Comparison of ENCODE assay signal across 8 cellular contexts in the genomic region with DNA sequence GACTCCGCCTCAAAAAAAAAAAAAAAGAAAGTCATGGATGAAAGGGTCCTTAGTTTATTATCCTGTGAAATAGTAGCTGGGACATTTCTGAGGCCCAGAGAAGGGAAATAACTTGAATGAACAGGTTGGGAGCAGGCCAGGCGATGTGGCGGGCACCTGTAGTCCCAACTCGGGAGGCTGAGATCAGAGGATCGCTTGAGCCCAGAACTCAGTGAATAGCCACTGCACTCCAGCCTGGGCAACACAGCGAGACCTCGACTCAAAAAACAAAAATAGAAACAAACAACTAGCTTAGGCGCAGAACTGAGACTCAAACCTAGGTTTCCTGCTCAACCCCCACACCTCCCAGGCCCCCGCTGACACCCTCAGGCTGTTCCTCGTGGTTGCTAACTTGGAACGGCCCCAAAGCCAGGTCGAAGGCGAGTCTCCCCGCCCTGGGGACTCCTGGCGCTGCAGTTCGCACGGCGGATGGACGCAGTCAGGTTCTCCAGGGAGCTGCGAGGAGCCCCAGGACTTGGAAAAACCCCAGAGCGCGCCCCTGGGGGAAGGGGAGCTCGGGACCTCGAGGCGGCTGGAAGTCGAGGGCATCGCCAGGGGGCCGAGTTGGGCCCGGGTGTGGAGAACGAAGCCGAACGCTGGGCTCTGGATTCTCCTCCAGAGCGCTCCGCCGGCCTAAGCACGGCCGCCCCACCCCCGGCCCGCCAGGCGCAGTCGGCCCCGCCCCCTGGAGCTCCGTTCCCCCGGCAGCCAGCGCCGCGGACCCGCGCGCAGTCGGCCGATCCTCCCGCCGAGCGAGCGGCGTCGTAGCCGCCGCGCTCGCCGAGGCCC. TPM values are rescaled to one million over a fixed set of nuclear protein-coding genes. Genes with fewer than 3 reads are reported as not detected.
DNase-seq lines count a peak whose midpoint lies in the region; ATAC-seq, FAIRE-seq and TF ChIP-seq lines count a peak whose summit lies in the region.

A gene with protein sequence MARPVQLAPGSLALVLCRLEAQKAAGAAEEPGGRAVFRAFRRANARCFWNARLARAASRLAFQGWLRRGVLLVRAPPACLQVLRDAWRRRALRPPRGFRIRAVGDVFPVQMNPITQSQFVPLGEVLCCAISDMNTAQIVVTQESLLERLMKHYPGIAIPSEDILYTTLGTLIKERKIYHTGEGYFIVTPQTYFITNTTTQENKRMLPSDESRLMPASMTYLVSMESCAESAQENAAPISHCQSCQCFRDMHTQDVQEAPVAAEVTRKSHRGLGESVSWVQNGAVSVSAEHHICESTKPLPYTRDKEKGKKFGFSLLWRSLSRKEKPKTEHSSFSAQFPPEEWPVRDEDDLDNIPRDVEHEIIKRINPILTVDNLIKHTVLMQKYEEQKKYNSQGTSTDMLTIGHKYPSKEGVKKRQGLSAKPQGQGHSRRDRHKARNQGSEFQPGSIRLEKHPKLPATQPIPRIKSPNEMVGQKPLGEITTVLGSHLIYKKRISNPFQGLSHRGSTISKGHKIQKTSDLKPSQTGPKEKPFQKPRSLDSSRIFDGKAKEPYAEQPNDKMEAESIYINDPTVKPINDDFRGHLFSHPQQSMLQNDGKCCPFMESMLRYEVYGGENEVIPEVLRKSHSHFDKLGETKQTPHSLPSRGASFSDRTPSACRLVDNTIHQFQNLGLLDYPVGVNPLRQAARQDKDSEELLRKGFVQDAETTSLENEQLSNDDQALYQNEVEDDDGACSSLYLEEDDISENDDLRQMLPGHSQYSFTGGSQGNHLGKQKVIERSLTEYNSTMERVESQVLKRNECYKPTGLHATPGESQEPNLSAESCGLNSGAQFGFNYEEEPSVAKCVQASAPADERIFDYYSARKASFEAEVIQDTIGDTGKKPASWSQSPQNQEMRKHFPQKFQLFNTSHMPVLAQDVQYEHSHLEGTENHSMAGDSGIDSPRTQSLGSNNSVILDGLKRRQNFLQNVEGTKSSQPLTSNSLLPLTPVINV (plus strand): TSS at position 768 of the 828 bp plus-strand sequence. CDS start 93 bp downstream, outside the sequence.

- peak within 1 kb of the TSS; percentile 68 for H3K4me3 ChIP-seq in A549
- peak within 1 kb of the TSS; percentile 70 for H3K4me3 ChIP-seq in OCI-LY1 (ENCODE audit: low read depth, low read length, poor library complexity, severe bottlenecking)
- peak within 1 kb of the TSS; percentile 58 to 70 (median 67) for H3K4me3 ChIP-seq in esophagus muscularis mucosa
- H3K4me3 ChIP-seq in stomach smooth muscle (ENCODE audit: low read length in 2 of 2), result peak within 1 kb of the TSS; percentile 4 to 81

- POLR2A ChIA-PET in A549 (lab: Yijun Ruan, JAX), result interaction anchor here (0.6 to 1.8 kb wide), 10 partner anchors 12 to 943 kb away, joined by 3 to 6 read pairs (median 4); a partner anchor contains a TSS

- peaks cover 5 to 9% of the 10 kb centered on the region in 2 donors for H3K27me3 Mint-ChIP-seq in natural killer cell treated with Interleukin-12 subunit alpha and Interleukin-12 subunit beta and Interleukin-15 and Interleukin-18, amount 100 ng/mL, for 72 hours

- H3K4me1 ChIP-seq in A549 (no peaks in the 10 kb centered on the region), OCI-LY1 (ENCODE audit: insufficient read depth, low read length, severe bottlenecking) (peaks cover 12% of the 10 kb centered on the region), esophagus muscularis mucosa (peaks cover 0 to 19% (median 16%) of the 10 kb centered on the region in 4 donors), stomach smooth muscle (ENCODE audit: control insufficient read depth, insufficient read depth, low read length) (peaks cover 6% of the 10 kb centered on the region)

- H3K4me3 Mint-ChIP-seq in natural killer cell treated with Interleukin-12 subunit alpha and Interleukin-12 subunit beta and Interleukin-15 and Interleukin-18, amount 100 ng/mL, for 72 hours, result peak within 1 kb of the TSS; percentile 62

- H3K4me2 ChIP-seq in A549, result peak within 1 kb of the TSS; percentile 83
- H3K4me2 ChIP-seq in OCI-LY1 (ENCODE audit: low read length), result peak within 1 kb of the TSS; percentile 93

- no peak for TF ChIP-seq RAD21 in A549 (conservative IDR thresholded peaks at IDR 0.05 in 1 of 2, IDR thresholded peaks at IDR 0.05 in 1 of 2)

- H3K27ac Mint-ChIP-seq in natural killer cell treated with Interleukin-12 subunit alpha and Interleukin-12 subunit beta and Interleukin-15 and Interleukin-18, amount 100 ng/mL, for 72 hours, result no peak within 1 kb of the TSS

- H3K9me3 ChIP-seq in A549 (no peaks in the 10 kb centered on the region), OCI-LY1 (ENCODE audit: low read length) (no peaks in the 10 kb centered on the region), esophagus muscularis mucosa (no peaks in the 10 kb centered on the region), stomach smooth muscle (ENCODE audit: control insufficient read depth in 2 of 2, low read length in 2 of 2) (no peaks in the 10 kb centered on the region)

- TF ChIP-seq POLR2A in A549 (IDR thresholded peaks at IDR 0.05; ENCODE audit: low read length) (peak; percentile 34), esophagus muscularis mucosa (IDR thresholded peaks at IDR 0.05; ENCODE audit: low read depth) (no peak)

- no peaks in the 10 kb centered on the region for H3K36me3 Mint-ChIP-seq in natural killer cell treated with Interleukin-12 subunit alpha and Interleukin-12 subunit beta and Interleukin-15 and Interleukin-18, amount 100 ng/mL, for 72 hours

- peak within 1 kb of the TSS; percentile 82 for H3K9ac ChIP-seq in OCI-LY1 (ENCODE audit: low read length)
- peak within 1 kb of the TSS; percentile 11 to 68 for H3K9ac ChIP-seq in stomach smooth muscle (ENCODE audit: low read length in 2 of 2)

- DNase-seq in A549 (ENCODE audit: low read depth in 1 of 2, low spot score in 1 of 2), result peak; percentile 56 to 83
- peak; percentile 73 to 82 for DNase-seq in activated T-cell treated with anti-CD3 and anti-CD28 coated beads, Interleukin-2, amount 50 U/mL, for 48 hours
- DNase-seq in esophagus muscularis mucosa (ENCODE audit: extremely low spot score), result no peak
- DNase-seq in natural killer cell treated with Interleukin-12 subunit alpha and Interleukin-12 subunit beta and Interleukin-15 and Interleukin-18, amount 100 ng/mL, for 72 hours (ENCODE audit: low spot score), result no peak

- no peaks in the 10 kb centered on the region for H3K4me1 Mint-ChIP-seq in natural killer cell treated with Interleukin-12 subunit alpha and Interleukin-12 subunit beta and Interleukin-15 and Interleukin-18, amount 100 ng/mL, for 72 hours (ENCODE audit: low read depth in 2 of 2)

- peak within 1 kb of the TSS; percentile 98 for H2AFZ ChIP-seq in OCI-LY1 (ENCODE audit: low read length)

- 18% methylated on average over 20 of the region's 63 CpGs for WGBS in A549 (ENCODE audit: missing lambda C conversion rate)
- 16% methylated on average over 23 of the region's 63 CpGs for whole genome bisulfite sequencing in esophagus muscularis mucosa

- no peaks in the 10 kb centered on the region for H3K9me3 Mint-ChIP-seq in natural killer cell treated with Interleukin-12 subunit alpha and Interleukin-12 subunit beta and Interleukin-15 and Interleukin-18, amount 100 ng/mL, for 72 hours

- H3K27me3 ChIP-seq in OCI-LY1 (ENCODE audit: insufficient read depth, low read length), result peaks cover 8% of the 10 kb centered on the region; the same call in 1 of the 2 replicates
- H3K27me3 ChIP-seq in esophagus muscularis mucosa, result no peaks in the 10 kb centered on the region
- no peaks in the 10 kb centered on the region for H3K27me3 ChIP-seq in stomach smooth muscle (ENCODE audit: control insufficient read depth in 1 of 2, insufficient read depth in 2 of 2, low read length in 2 of 2)

- TF ChIP-seq EP300 in A549 (IDR thresholded peaks at IDR 0.05) (no peak), esophagus muscularis mucosa (IDR thresholded peaks at IDR 0.05) (no peak)

- no peaks in the 10 kb centered on the region for H4K20me1 ChIP-seq in OCI-LY1 (ENCODE audit: insufficient read depth, low read length)

- intact Hi-C loops in esophagus muscularis mucosa (cut with DNase I), result loop anchor here (2.0 kb wide), 1 partner anchor 72 kb away; no protein-coding TSS in a partner anchor

- H3K36me3 ChIP-seq in OCI-LY1 (ENCODE audit: insufficient read depth, low read length), result no peaks in the 10 kb centered on the region; the same call in 1 of the 2 replicates
- H3K36me3 ChIP-seq in esophagus muscularis mucosa, result no peaks in the 10 kb centered on the region
- H3K36me3 ChIP-seq in stomach smooth muscle (ENCODE audit: control insufficient read depth in 2 of 2, insufficient read depth in 2 of 2, low read length in 2 of 2), result no peaks in the 10 kb centered on the region

- H3F3A ChIP-seq in OCI-LY1 (ENCODE audit: insufficient read depth, low read length), result no peaks in the 10 kb centered on the region

- CTCF ChIA-PET in A549 (lab: Yijun Ruan, JAX), result interaction anchor here (0.7 to 2.5 kb wide), 17 partner anchors 9 to 83 kb away, joined by 3 to 9 read pairs (median 4); no protein-coding TSS in a partner anchor

- no peak for TF ChIP-seq CTCF in A549 (IDR thresholded peaks at IDR 0.05)
- TF ChIP-seq CTCF in OCI-LY1 (IDR thresholded peaks at IDR 0.05; ENCODE audit: low read length), result no peak
- peak in 1 of 3 experiments; percentile 22 for TF ChIP-seq CTCF in esophagus muscularis mucosa (IDR thresholded peaks at IDR 0.05)

- H3K27ac ChIP-seq in A549 (peak within 1 kb of the TSS; percentile 81 to 84), OCI-LY1 (ENCODE audit: low read depth, low read length, poor library complexity, severe bottlenecking) (no peak within 1 kb of the TSS), esophagus muscularis mucosa (replicated peaks in 1 of 4) (peak within 1 kb of the TSS; percentile 45 to 73 (median 69)), stomach smooth muscle (ENCODE audit: low read length) (no peak within 1 kb of the TSS)

- ATAC-seq in A549, result peak; percentile 89 to 90
- ATAC-seq in GM18858 (IDR thresholded peaks at IDR 0.05; ENCODE audit: unreplicated experiment), result peak; percentile 59
- peak; percentile 77 for ATAC-seq in HG03354 (IDR thresholded peaks at IDR 0.05; ENCODE audit: poor library complexity, severe bottlenecking, unreplicated experiment)
- ATAC-seq in natural killer cell treated with Interleukin-12 subunit alpha and Interleukin-12 subunit beta and Interleukin-15 and Interleukin-18, amount 100 ng/mL, for 72 hours, result peak; percentile 84 to 85

- H3K79me2 ChIP-seq in OCI-LY1 (ENCODE audit: insufficient read depth, low read length), result no peaks in the 10 kb centered on the region

- no peak for FAIRE-seq in A549 (lab: Jason Lieb, UNC)

- H3K9me2 ChIP-seq in OCI-LY1 (ENCODE audit: low read depth, low read length), result no peaks in the 10 kb centered on the region

RNA-seq across cellular contexts. Expression of the gene that starts here (rescaled TPM):
- polyA plus RNA-seq in A549 (2011; rRNA removed), result 1.6 and 1.8 TPM in 2 replicates
- polyA plus RNA-seq in A549 (2012; cell fraction: cytosol; rRNA removed), result 0.41 and 0.48 TPM in 2 replicates
- 0.24 and 0.29 TPM in 2 replicates for polyA plus RNA-seq in A549 (2012; cell fraction: nucleus; rRNA removed)
- polyA plus RNA-seq in A549 (2017; fragmentation: RNase III; extraction: RNeasy Plus Mini Kit Qiagen cat#74134 plus additional on column Dnase treatment), result 0.64 to 0.94 TPM (median 0.69 TPM) in 3 replicates
- polyA minus RNA-seq in A549 (2011; rRNA and poly(A)+ RNA removed), result 0.68 and 0.74 TPM in 2 replicates
- 10 to 100 TPM in 2 of 4 donors, 1 to 10 TPM in 2; 3.0 to 13.6 (median 10.0) TPM for total RNA-seq in esophagus muscularis mucosa
- under 1 TPM; 0.19 to 0.50 TPM for total RNA-seq in natural killer cell treated with Interleukin-12 subunit alpha and Interleukin-12 subunit beta and Interleukin-15 and Interleukin-18, amount 100 ng/mL, for 72 hours

Comparison
In these comparisons a context has a peak if more than half of its experiments do, and no peak if none do; other contexts are left out.
1. Peak in ATAC-seq in natural killer cell treated with Interleukin-12 subunit alpha and Interleukin-12 subunit beta and Interleukin-15 and Interleukin-18, amount 100 ng/mL, for 72 hours; RNA of the gene not detected or under 1 TPM.
2. DNase-seq: peak in A549 (2 of 2) and activated T-cell treated with anti-CD3 and anti-CD28 coated beads, Interleukin-2, amount 50 U/mL, for 48 hours (2 of 2); none in esophagus muscularis mucosa (single experiment) and natural killer cell treated with Interleukin-12 subunit alpha and Interleukin-12 subunit beta and Interleukin-15 and Interleukin-18, amount 100 ng/mL, for 72 hours (single experiment).
3. H3K27ac ChIP-seq: peak in A549 (2 of 2) and esophagus muscularis mucosa (4 of 4); none in OCI-LY1 (single experiment) and stomach smooth muscle (single experiment).
4. Peak in every context shown above with its lines, with median percentiles within 50 percentile points of each other: ATAC-seq and H3K4me3 ChIP-seq.